Comparison of ENCODE assay signal across 9 cellular contexts in the genomic region with DNA sequence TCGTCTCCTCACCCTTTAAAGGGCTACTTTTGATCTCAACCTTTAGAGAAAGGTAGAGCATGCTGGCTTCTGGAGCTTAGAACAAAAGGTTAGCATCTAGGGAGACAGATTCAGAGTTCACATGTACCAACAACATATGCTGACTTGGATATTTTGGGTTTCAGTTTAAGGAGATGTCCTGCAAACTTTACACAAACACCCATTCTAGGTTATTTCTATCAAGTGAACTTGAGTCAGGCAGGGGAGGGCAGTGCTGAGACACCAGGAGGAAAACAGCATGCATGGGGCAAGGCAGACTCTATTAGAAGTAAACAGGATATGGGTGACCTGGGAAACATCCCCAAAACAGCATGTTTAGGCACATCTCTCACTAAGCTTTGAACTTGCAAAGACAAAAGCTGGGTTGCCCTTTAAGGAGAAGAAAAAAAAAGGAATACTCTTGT. TPM values are rescaled to one million over a fixed set of nuclear protein-coding genes. Genes with fewer than 3 reads are reported as not detected.
DNase-seq lines count a peak whose midpoint lies in the region; ATAC-seq and TF ChIP-seq lines count a peak whose summit lies in the region.
"Had no signal": no experiment of that assay in that cellular context is flagged by ENCODE, and none has a peak within 500 bp of the region (broad histone marks: within the 10 kb centered on the region; RNA-seq: fewer than 3 reads in every experiment).

No MANE protein-coding gene starts in this region.

- no peaks in the 10 kb centered on the region for H3K9me3 Mint-ChIP-seq in CD4-positive, alpha-beta T cell
- H3K9me3 Mint-ChIP-seq in activated CD4-positive, alpha-beta memory T cell treated with anti-CD3 and anti-CD28 coated beads for 36 hours: no peaks in the 10 kb centered on the region

- H3K36me3 ChIP-seq in iPS-18a (ENCODE audit: control insufficient read depth, low read depth, low read length): no peaks in the 10 kb centered on the region
- H3K36me3 ChIP-seq in esophagus muscularis mucosa: no peaks in the 10 kb centered on the region
- no peaks in the 10 kb centered on the region for H3K36me3 ChIP-seq in adrenal gland (replicated peaks in 1 of 2)
- H3K36me3 ChIP-seq: pancreas had no signal

- WGBS in esophagus muscularis mucosa: 95% methylated on average over 1 of the region's 1 CpG
- 96 to 100% (median 96%) methylated on average over 1 of the region's 1 CpG for WGBS in adrenal gland, 4 donors

- ATAC-seq in CD4-positive, alpha-beta T cell (ENCODE audit: poor library complexity): peak; percentile 78
- ATAC-seq in HG02798 (IDR thresholded peaks at IDR 0.05; ENCODE audit: poor library complexity, unreplicated experiment): peak; percentile 30
- ATAC-seq in GM19328 (IDR thresholded peaks at IDR 0.05; ENCODE audit: unreplicated experiment): no peak
- ATAC-seq in HG03457 (IDR thresholded peaks at IDR 0.05; ENCODE audit: unreplicated experiment): no peak

- H3K4me3 ChIP-seq in iPS-18a (ENCODE audit: low read length) (no peak overlapping the region), esophagus muscularis mucosa (no peak overlapping the region), adrenal gland (no peak overlapping the region)
- H3K4me3 ChIP-seq: pancreas had no signal

- no peak overlapping the region for H3K9ac ChIP-seq in iPS-18a (ENCODE audit: low read length)

- intact Hi-C loops in CD4-positive, alpha-beta T cell (cut with DNase I, micrococcal nuclease): loop anchor here in 1 of 2 experiments (2.0 to 10.0 kb wide), 2 partner anchors 44 to 134 kb away; partner anchors contain the start of gene ARL4A
- intact Hi-C loops in activated CD4-positive, alpha-beta memory T cell treated with anti-CD3 and anti-CD28 coated beads for 36 hours (cut with micrococcal nuclease): loop anchor here (2.0 to 5.0 kb wide), 2 partner anchors 44 to 66 kb away; partner anchors contain the start of gene ARL4A
- intact Hi-C loops in esophagus muscularis mucosa (cut with DNase I) (no loop called here), adrenal gland (cut with DNase I) (no loop called here)

- no peaks in the 10 kb centered on the region for H3K36me3 Mint-ChIP-seq in CD4-positive, alpha-beta T cell (ENCODE audit: low read depth)
- H3K36me3 Mint-ChIP-seq in activated CD4-positive, alpha-beta memory T cell treated with anti-CD3 and anti-CD28 coated beads for 36 hours: no peaks in the 10 kb centered on the region

- H3K27me3 Mint-ChIP-seq in CD4-positive, alpha-beta T cell: no peaks in the 10 kb centered on the region
- H3K27me3 Mint-ChIP-seq in activated CD4-positive, alpha-beta memory T cell treated with anti-CD3 and anti-CD28 coated beads for 36 hours: no peaks in the 10 kb centered on the region

- CTCF ChIA-PET in CD4-positive, alpha-beta T cell (lab: Charles Lee): interaction anchor here (1.3 to 4.1 kb wide), 3 partner anchors 10 to 44 kb away, joined by 3 to 19 read pairs (median 4); partner anchors contain the start of gene ARL4A
- CTCF ChIA-PET in activated CD4-positive, alpha-beta memory T cell treated with anti-CD3 and anti-CD28 coated beads for 36 hours (lab: Charles Lee): interaction anchor here (0.5 to 1.1 kb wide), 3 partner anchors 14 to 1604 kb away, joined by 3 to 4 read pairs (median 3); no protein-coding TSS in a partner anchor

- POLR2A ChIA-PET in CD4-positive, alpha-beta T cell (lab: Charles Lee): interaction anchor here (0.7 to 1.3 kb wide), 4 partner anchors 41 to 1159 kb away, joined by 3 to 14 read pairs (median 4); no protein-coding TSS in a partner anchor
- POLR2A ChIA-PET in activated CD4-positive, alpha-beta memory T cell treated with anti-CD3 and anti-CD28 coated beads for 36 hours (lab: Charles Lee): no interaction called here

- no peaks in the 10 kb centered on the region for H3K9me3 ChIP-seq in CD4-positive, alpha-beta T cell (ENCODE audit: control insufficient read depth, low read length)
- H3K9me3 ChIP-seq in iPS-18a (ENCODE audit: control insufficient read depth, low read depth, low read length) (no peaks in the 10 kb centered on the region), esophagus muscularis mucosa (no peaks in the 10 kb centered on the region), adrenal gland (replicated peaks in 1 of 3) (no peaks in the 10 kb centered on the region)
- H3K9me3 ChIP-seq: pancreas had no signal

- H3K27ac Mint-ChIP-seq in CD4-positive, alpha-beta T cell: peak overlapping the region; percentile 63
- H3K27ac Mint-ChIP-seq in activated CD4-positive, alpha-beta memory T cell treated with anti-CD3 and anti-CD28 coated beads for 36 hours: peak overlapping the region; percentile 46

- no peaks in the 10 kb centered on the region for H3K27me3 ChIP-seq in CD4-positive, alpha-beta T cell (ENCODE audit: control insufficient read depth, insufficient read depth, low read length)
- H3K27me3 ChIP-seq in iPS-18a (ENCODE audit: control insufficient read depth, insufficient read depth, low read length) (no peaks in the 10 kb centered on the region), esophagus muscularis mucosa (no peaks in the 10 kb centered on the region), adrenal gland (no peaks in the 10 kb centered on the region)
- H3K27me3 ChIP-seq: pancreas had no signal

- TF ChIP-seq CTCF in CD4-positive, alpha-beta T cell (IDR thresholded peaks at IDR 0.05): no peak
- TF ChIP-seq CTCF in esophagus muscularis mucosa (IDR thresholded peaks at IDR 0.05) (no peak), adrenal gland (IDR thresholded peaks at IDR 0.05) (no peak)

- H3K4me1 ChIP-seq in iPS-18a (ENCODE audit: control insufficient read depth, low read depth, low read length) (peaks cover 41% of the 10 kb centered on the region), esophagus muscularis mucosa (peaks cover 16 to 27% (median 20%) of the 10 kb centered on the region in 4 donors), adrenal gland (replicated peaks in 1 of 2) (peaks cover 0 to 6% of the 10 kb centered on the region in 2 donors)

- H3K27ac ChIP-seq in CD4-positive, alpha-beta T cell (ENCODE audit: low read depth, low read length): no peak overlapping the region
- H3K27ac ChIP-seq in iPS-18a (ENCODE audit: low read length) (peak overlapping the region; percentile 21), esophagus muscularis mucosa (replicated peaks in 1 of 4) (no peak overlapping the region), adrenal gland (no peak overlapping the region)
- H3K27ac ChIP-seq: pancreas had no signal

- no peak for TF ChIP-seq POLR2A in esophagus muscularis mucosa (IDR thresholded peaks at IDR 0.05; ENCODE audit: low read depth)
- no peak for TF ChIP-seq POLR2A in adrenal gland (IDR thresholded peaks at IDR 0.05)

- TF ChIP-seq EP300 in esophagus muscularis mucosa (IDR thresholded peaks at IDR 0.05): no peak

- H3K4me3 Mint-ChIP-seq in CD4-positive, alpha-beta T cell: peak overlapping the region; percentile 9
- no peak overlapping the region for H3K4me3 Mint-ChIP-seq in activated CD4-positive, alpha-beta memory T cell treated with anti-CD3 and anti-CD28 coated beads for 36 hours

- peaks cover 33% of the 10 kb centered on the region for H3K4me1 Mint-ChIP-seq in CD4-positive, alpha-beta T cell (ENCODE audit: low read depth)
- H3K4me1 Mint-ChIP-seq in activated CD4-positive, alpha-beta memory T cell treated with anti-CD3 and anti-CD28 coated beads for 36 hours (ENCODE audit: low read depth): peaks cover 24% of the 10 kb centered on the region

- peak in 7 of 10 experiments; percentile 1 to 18 (median 5) for DNase-seq in CD4-positive, alpha-beta T cell
- DNase-seq in activated CD4-positive, alpha-beta memory T cell treated with anti-CD3 and anti-CD28 coated beads for 36 hours: peak; percentile 14
- no peak for DNase-seq in esophagus muscularis mucosa (ENCODE audit: extremely low spot score)
- DNase-seq in adrenal gland: no peak
- DNase-seq: pancreas had no signal

RNA-seq across cellular contexts. Expression of gene ARL4A, which starts 43.8 kb away (rescaled TPM):
- 10 to 100 TPM; 72.5 to 75.9 TPM for total RNA-seq in CD4-positive, alpha-beta T cell
- 10 to 100 TPM; 11.3 to 12.7 TPM for total RNA-seq in activated CD4-positive, alpha-beta memory T cell treated with anti-CD3 and anti-CD28 coated beads for 36 hours
- total RNA-seq in esophagus muscularis mucosa: 10 to 100 TPM; 34.9 to 62.3 (median 52.4) TPM
- 10 to 100 TPM in 4 of 8 donors, 1 to 10 TPM in 4; 8.9 to 27.8 (median 10.1) TPM for total RNA-seq in adrenal gland
- 10 to 100 TPM in 1 of 3 donors, 1 to 10 TPM in 2; 7.7 to 12.4 (median 8.1) TPM for polyA plus RNA-seq in adrenal gland

Comparison
In these comparisons a context has a peak if more than half of its experiments do, and no peak if none do; other contexts are left out.
1. ATAC-seq: peak in CD4-positive, alpha-beta T cell (single experiment) and HG02798 (single experiment); none in GM19328 (single experiment) and HG03457 (single experiment).
2. DNase-seq: peak in CD4-positive, alpha-beta T cell (7 of 10) and activated CD4-positive, alpha-beta memory T cell treated with anti-CD3 and anti-CD28 coated beads for 36 hours (single experiment); none in esophagus muscularis mucosa (single experiment) and adrenal gland (0 of 7).